ENCODE assay signal across 16 cellular contexts in genomic region chr15:93070901-93071300, GRCh38. TPM values are rescaled to one million over a fixed set of nuclear protein-coding genes. Genes with fewer than 3 reads are reported as not detected.
DNase-seq lines count a peak whose midpoint lies in the region; ATAC-seq and TF ChIP-seq lines count a peak whose summit lies in the region.
"Had no signal": no experiment of that assay in that cellular context is flagged by ENCODE, and none has a peak within 500 bp of the region (broad histone marks: within the 10 kb centered on the region; RNA-seq: fewer than 3 reads in every experiment).

No MANE protein-coding gene starts in this region.

- H3K9me3 ChIP-seq in breast epithelium = no peaks in the 10 kb centered on the region
- no peaks in the 10 kb centered on the region for H3K9me3 ChIP-seq in esophagus muscularis mucosa
- no peaks in the 10 kb centered on the region for H3K9me3 ChIP-seq in transverse colon

- H3K27ac ChIP-seq in breast epithelium = peak overlapping the region; percentile 85 to 86
- H3K27ac ChIP-seq in esophagus muscularis mucosa (replicated peaks in 1 of 4) = peak overlapping the region; percentile 95 to 98 (median 97)
- peak overlapping the region; percentile 76 to 96 (median 89) for H3K27ac ChIP-seq in transverse colon

- CTCF ChIA-PET in MCF 10A (lab: Yijun Ruan, JAX) = interaction anchor here (1.4 to 1.6 kb wide), 2 partner anchors 17 to 41 kb away, joined by 6 to 7 read pairs; no protein-coding TSS in a partner anchor

- intact Hi-C loops in breast epithelium (cut with DNase I; ENCODE audit: low total_unique reads) = loop anchor here (2.0 kb wide), 1 partner anchor 42 kb away; no protein-coding TSS in a partner anchor
- intact Hi-C loops in MCF 10A (cut with micrococcal nuclease) = no loop called here
- intact Hi-C loops in esophagus muscularis mucosa (cut with DNase I) = no loop called here
- intact Hi-C loops in transverse colon (cut with DNase I; ENCODE audit: low total_unique reads) = no loop called here

- TF ChIP-seq EP300 in esophagus muscularis mucosa (IDR thresholded peaks at IDR 0.05) (no peak), transverse colon (IDR thresholded peaks at IDR 0.05; ENCODE audit: low read depth) (no peak)

- POLR2A ChIA-PET in MCF 10A (lab: Yijun Ruan, JAX) = interaction anchor here (0.7 kb wide), 2 partner anchors 12 to 24 kb away, joined by 3 to 4 read pairs; no protein-coding TSS in a partner anchor

- no peaks in the 10 kb centered on the region for H3K27me3 Mint-ChIP-seq in MCF 10A (ENCODE audit: insufficient read depth, unreplicated experiment)
- H3K27me3 Mint-ChIP-seq in neural crest cell (ENCODE audit: low read depth) = peaks cover 21% of the 10 kb centered on the region

- ATAC-seq in GM21515 (IDR thresholded peaks at IDR 0.05; ENCODE audit: unreplicated experiment) = no peak
- ATAC-seq: K562 had no signal

- DNase-seq in breast epithelium (ENCODE audit: low spot score in 2 of 2) (no peak), MCF 10A (ENCODE audit: unreplicated experiment) (no peak), esophagus muscularis mucosa (ENCODE audit: extremely low spot score) (no peak), neural crest cell (ENCODE audit: low read depth, low spot score) (no peak), transverse colon (no peak), EL (no peak)
- no peak for DNase-seq in stimulated activated CD4-positive, alpha-beta T cell treated with anti-CD3 and anti-CD28 coated beads, Interleukin-15, amount 100 ng/mL, for 24 hours
- DNase-seq: activated CD4-positive, alpha-beta T cell treated with anti-CD3 and anti-CD28 coated beads, Interleukin-2, amount 10 ng/mL, durations not matched to agents 7 days and 5 days; anterior cingulate cortex; hypothalamus; NCI-H1417 treated with DMSO at 0.1 percent for 48 hours; NCI-H524; RPMI8226; T-helper 9 cell had no signal

- H3K9me3 Mint-ChIP-seq in MCF 10A (ENCODE audit: unreplicated experiment) (no peaks in the 10 kb centered on the region), neural crest cell (no peaks in the 10 kb centered on the region)
- H3K9me3 Mint-ChIP-seq: activated CD4-positive, alpha-beta T cell treated with anti-CD3 and anti-CD28 coated beads, Interleukin-2, amount 10 ng/mL, durations not matched to agents 7 days and 5 days had no signal

- TF ChIP-seq CTCF in breast epithelium (IDR thresholded peaks at IDR 0.05) = no peak
- TF ChIP-seq CTCF in MCF 10A (IDR thresholded peaks at IDR 0.05; ENCODE audit: unreplicated experiment) = no peak
- TF ChIP-seq CTCF in esophagus muscularis mucosa (IDR thresholded peaks at IDR 0.05) = no peak
- TF ChIP-seq CTCF in neural crest cell (conservative IDR thresholded peaks at IDR 0.05) = no peak
- TF ChIP-seq CTCF in transverse colon (IDR thresholded peaks at IDR 0.05) = no peak

- in situ Hi-C loops in transverse colon (cut with MboI; ENCODE audit: low pct_ligation_motif_present in 1 of 4, low pct_unique_long_range_greater_than_20kb in 1 of 4, low sequenced_read_pairs in 3 of 4) = no loop called here

- BruUV-seq in MCF 10A (replicated peaks; lab: Mats Ljungman, UMichigan) = no TSS peak

- H3K4me1 ChIP-seq in breast epithelium (peaks cover 0 to 10% of the 10 kb centered on the region in 2 donors), esophagus muscularis mucosa (peaks cover 19 to 85% (median 75%) of the 10 kb centered on the region in 4 donors), transverse colon (peaks cover 0 to 35% (median 5%) of the 10 kb centered on the region in 4 donors)

- peak overlapping the region; percentile 79 to 84 (median 82) for H3K4me3 ChIP-seq in breast epithelium
- peak overlapping the region; percentile 74 to 96 (median 88) for H3K4me3 ChIP-seq in esophagus muscularis mucosa
- H3K4me3 ChIP-seq in transverse colon = peak overlapping the region; percentile 42 to 72 (median 57)
- H3K4me3 ChIP-seq: K562 had no signal

- H3K4me1 Mint-ChIP-seq in MCF 10A (ENCODE audit: insufficient read depth, unreplicated experiment) (peaks cover 10% of the 10 kb centered on the region), neural crest cell (peaks cover 84% of the 10 kb centered on the region)

- H3K36me3 Mint-ChIP-seq in MCF 10A (ENCODE audit: insufficient read depth, unreplicated experiment) (peaks cover 3% of the 10 kb centered on the region), neural crest cell (ENCODE audit: low read depth) (peaks cover 32% of the 10 kb centered on the region)

- WGBS in esophagus muscularis mucosa = 20% methylated on average over 4 of the region's 4 CpGs
- WGBS in transverse colon (ENCODE audit: low coverage in 1 of 2), 2 donors = 55 to 58% methylated on average over 4 of the region's 4 CpGs

- no peak overlapping the region for H3K27ac Mint-ChIP-seq in MCF 10A (ENCODE audit: low read depth, unreplicated experiment)
- H3K27ac Mint-ChIP-seq in neural crest cell (ENCODE audit: unreplicated experiment) = peak overlapping the region; percentile 91
- H3K27ac Mint-ChIP-seq: activated CD4-positive, alpha-beta T cell treated with anti-CD3 and anti-CD28 coated beads, Interleukin-2, amount 10 ng/mL, durations not matched to agents 7 days and 5 days had no signal

- no peak overlapping the region for H3K4me3 Mint-ChIP-seq in MCF 10A (ENCODE audit: unreplicated experiment)
- peak overlapping the region; percentile 96 for H3K4me3 Mint-ChIP-seq in neural crest cell
- H3K4me3 Mint-ChIP-seq: activated CD4-positive, alpha-beta T cell treated with anti-CD3 and anti-CD28 coated beads, Interleukin-2, amount 10 ng/mL, durations not matched to agents 7 days and 5 days had no signal

- H3K36me3 ChIP-seq in breast epithelium (no peaks in the 10 kb centered on the region), esophagus muscularis mucosa (peaks cover 0 to 2% (median under 1%) of the 10 kb centered on the region in 4 donors), transverse colon (no peaks in the 10 kb centered on the region)

- no peaks in the 10 kb centered on the region for H3K27me3 ChIP-seq in breast epithelium
- peaks cover 0 to 15% (median 0%) of the 10 kb centered on the region in 4 donors for H3K27me3 ChIP-seq in esophagus muscularis mucosa
- H3K27me3 ChIP-seq in transverse colon = peaks cover 62% of the 10 kb centered on the region

- TF ChIP-seq POLR2A in breast epithelium (IDR thresholded peaks at IDR 0.05) (no peak), esophagus muscularis mucosa (IDR thresholded peaks at IDR 0.05; ENCODE audit: low read depth) (no peak), transverse colon (IDR thresholded peaks at IDR 0.05) (no peak)

RNA-seq across cellular contexts. Expression of gene RGMA, which starts 18.1 kb away (rescaled TPM):
- total RNA-seq in breast epithelium = 10 to 100 TPM in 2 of 3 donors, 1 to 10 TPM in 1; 9.7 to 17.7 (median 14.4) TPM
- 0.37 and 0.51 TPM in 2 replicates for total RNA-seq in MCF 10A (2022)
- 100 to 1,000 TPM; 101 to 312 (median 188) TPM for total RNA-seq in esophagus muscularis mucosa
- total RNA-seq in neural crest cell = 187 and 205 TPM in 2 replicates
- total RNA-seq in transverse colon = 10 to 100 TPM in 2 of 4 donors, 1 to 10 TPM in 2; 8.6 to 53.3 (median 20.6) TPM
